ENCODE assay signal across 22 cellular contexts in the genomic region with DNA sequence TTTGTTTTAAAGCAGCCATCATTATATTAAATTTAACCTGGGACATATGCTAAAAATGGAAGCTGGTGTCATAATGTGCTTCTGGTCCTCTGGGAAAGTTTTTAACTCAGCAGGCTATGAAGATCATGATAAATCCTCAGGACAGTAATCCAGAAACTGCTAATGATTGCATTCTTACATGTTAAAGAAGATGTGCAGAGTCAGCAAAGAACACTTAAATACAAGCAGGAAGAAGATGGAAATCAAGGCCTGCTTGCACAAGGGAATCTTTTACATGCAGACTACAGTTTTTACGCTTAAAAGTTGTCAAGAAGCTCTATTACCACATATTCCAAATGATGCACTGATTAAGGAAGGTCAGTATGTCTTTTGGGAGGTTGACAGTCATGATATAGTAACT.
DNase-seq lines count a peak whose midpoint lies in the region; ATAC-seq, FAIRE-seq and TF ChIP-seq lines count a peak whose summit lies in the region.
"Had no signal": no experiment of that assay in that cellular context is flagged by ENCODE, and none has a peak within 500 bp of the region (broad histone marks: within the 10 kb centered on the region; RNA-seq: fewer than 3 reads in every experiment).

No MANE protein-coding gene starts in this region.

- in situ Hi-C loops in IMR-90 (cut with MboI; ENCODE audit: low sequenced_read_pairs): no loop called here

- no CpG with 5 or more reads among the region's 1 CpG for WGBS in IMR-90 (ENCODE audit: extremely low coverage in 2 of 2, insufficient read length in 1 of 2), 2 experiments
- 100% methylated on average over 1 of the region's 1 CpG; no CpG with 5 or more reads in 1 of the 2 experiments for WGBS in H1 (ENCODE audit: extremely low coverage in 1 of 2, insufficient coverage in 1 of 2, insufficient read length in 1 of 2, insufficient replicate concordance in 2 of 2, low coverage in 1 of 2, low lambda C conversion rate in 2 of 2, missing lambda C conversion rate in 1 of 2), 2 experiments

- H4K91ac ChIP-seq in IMR-90 (ENCODE audit: insufficient read depth, low read depth, low read length) (no peak overlapping the region), H1 (replicated peaks; ENCODE audit: insufficient read length, low read length) (no peak overlapping the region)

- H3K56ac ChIP-seq in IMR-90 (ENCODE audit: extremely low read depth, insufficient read depth, low read length) (no peak overlapping the region), H1 (replicated peaks; ENCODE audit: insufficient read length, low read depth, low read length) (no peak overlapping the region)

- peaks cover 2 to 44% (median 15%) of the 10 kb centered on the region in 11 donors for H3K9me3 Mint-ChIP-seq in naive thymus-derived CD4-positive, alpha-beta T cell

- H2BK20ac ChIP-seq in IMR-90 (ENCODE audit: low read depth, low read length) (no peak overlapping the region), H1 (ENCODE audit: low read length) (no peak overlapping the region)

- H3K4me3 Mint-ChIP-seq in naive thymus-derived CD4-positive, alpha-beta T cell: no peak overlapping the region
- H3K4me3 Mint-ChIP-seq: CD14-positive monocyte; CD4-positive, alpha-beta T cell; CD8-positive, alpha-beta memory T cell had no signal

- H3K79me1 ChIP-seq in IMR-90 (ENCODE audit: low read depth in 1 of 2, low read length in 2 of 2) (no peaks in the 10 kb centered on the region), H1 (ENCODE audit: low read depth, low read length) (no peaks in the 10 kb centered on the region)

- TF ChIP-seq POLR2A in IMR-90 (IDR thresholded peaks at IDR 0.05; ENCODE audit: low read depth, low read length) (no peak), H1 (IDR thresholded peaks at IDR 0.05; ENCODE audit: control extremely low read depth in 1 of 2, low read depth in 2 of 2, low read length in 2 of 2) (no peak)

- H3K23ac ChIP-seq in IMR-90 (ENCODE audit: low read depth, low read length) (no peak overlapping the region), H1 (ENCODE audit: insufficient read length) (no peak overlapping the region)

- no peak overlapping the region for H3K4ac ChIP-seq in IMR-90 (ENCODE audit: low read depth, low read length)
- no peak overlapping the region for H3K4ac ChIP-seq in H1 (replicated peaks; ENCODE audit: insufficient read length, low read depth, low read length)

- H3K9ac ChIP-seq in IMR-90 (ENCODE audit: low read depth, low read length) (no peak overlapping the region), H1 (replicated peaks in 1 of 4; ENCODE audit: extremely low read depth in 1 of 4, low read depth in 3 of 4, low read length in 3 of 4) (peak overlapping the region in 1 of 4 experiments; percentile 34; a peak in 1 of 7 replicates)
- H3K9ac ChIP-seq: BLaER1 treated with 17β-estradiol and CSF1 and Interleukin-3, amounts not matched to agents 10 nM and 100 nM had no signal

- H3K4me1 ChIP-seq in A673 (ENCODE audit: insufficient read depth, low read length, poor library complexity, severe bottlenecking): peaks cover 3% of the 10 kb centered on the region
- H3K4me1 ChIP-seq in IMR-90 (ENCODE audit: control insufficient read depth, insufficient read depth, low read length): no peaks in the 10 kb centered on the region
- H3K4me1 ChIP-seq in H1 (replicated peaks in 1 of 4; ENCODE audit: control insufficient read depth in 3 of 4, insufficient read depth in 4 of 4, low read length in 3 of 4): no peaks in the 10 kb centered on the region
- H3K4me1 ChIP-seq in naive thymus-derived CD4-positive, alpha-beta T cell (ENCODE audit: control insufficient read depth in 2 of 2, insufficient read depth in 2 of 2, low read length in 2 of 2): no peaks in the 10 kb centered on the region
- H3K4me1 ChIP-seq: BE2C had no signal

- no peak overlapping the region for H3K27ac Mint-ChIP-seq in naive thymus-derived CD4-positive, alpha-beta T cell
- H3K27ac Mint-ChIP-seq: CD14-positive monocyte; CD4-positive, alpha-beta T cell; CD8-positive, alpha-beta memory T cell had no signal

- H4K8ac ChIP-seq in IMR-90 (ENCODE audit: low read depth in 2 of 2, low read length in 2 of 2): no peak overlapping the region
- H4K8ac ChIP-seq in H1 (ENCODE audit: extremely low read depth, insufficient read depth, low read length): no peak overlapping the region

- no peak for TF ChIP-seq EP300 in H1 (IDR thresholded peaks at IDR 0.05; ENCODE audit: borderline replicate concordance in 1 of 2, low read depth in 2 of 2, low read length in 2 of 2)

- H3K18ac ChIP-seq in IMR-90 (ENCODE audit: low read depth, low read length) (no peak overlapping the region), H1 (ENCODE audit: extremely low read depth, low read length) (no peak overlapping the region)

- TF ChIP-seq CTCF in A673 (conservative IDR thresholded peaks at IDR 0.05; ENCODE audit: low read depth, low read length) (no peak), IMR-90 (conservative IDR thresholded peaks at IDR 0.05; ENCODE audit: low read depth, low read length) (no peak), H1 (IDR thresholded peaks at IDR 0.05; ENCODE audit: control extremely low read depth in 1 of 3, insufficient read depth in 1 of 3, low read depth in 1 of 3, low read length in 3 of 3) (no peak)

- no peak for FAIRE-seq in H1 (lab: Jason Lieb, UNC)
- FAIRE-seq: GM12891, GM18507 had no signal

- H3K4me2 ChIP-seq in IMR-90 (ENCODE audit: low read depth, low read length): no peak overlapping the region
- no peak overlapping the region for H3K4me2 ChIP-seq in H1 (ENCODE audit: insufficient read depth in 1 of 2, low read depth in 2 of 2, low read length in 2 of 2)

- H3K23me2 ChIP-seq in H1 (ENCODE audit: low read depth, low read length): no peaks in the 10 kb centered on the region

- ATAC-seq in IMR-90 (ENCODE audit: low read depth) (no peak), HG02938 (IDR thresholded peaks at IDR 0.05; ENCODE audit: unreplicated experiment) (no peak)
- ATAC-seq in naive thymus-derived CD4-positive, alpha-beta T cell: no peak

- H4K5ac ChIP-seq in IMR-90 (ENCODE audit: low read depth, low read length): no peak overlapping the region
- no peak overlapping the region for H4K5ac ChIP-seq in H1 (ENCODE audit: insufficient read length, low read depth, low read length)

- BruUV-seq in A673 (replicated peaks; lab: Mats Ljungman, UMichigan) (no TSS peak), IMR-90 (replicated peaks; lab: Mats Ljungman, UMichigan) (no TSS peak)

- intact Hi-C loops in A673 (cut with micrococcal nuclease; ENCODE audit: unreplicated experiment): loop anchor here (5.0 to 10.0 kb wide), 2 partner anchors 226 to 1468 kb away; no protein-coding TSS in a partner anchor
- intact Hi-C loops in IMR-90 (cut with micrococcal nuclease): no loop called here
- intact Hi-C loops in naive thymus-derived CD4-positive, alpha-beta T cell (cut with micrococcal nuclease): no loop called here

- H3K9me3 ChIP-seq in A673 (ENCODE audit: low read depth, low read length, poor library complexity, severe bottlenecking): no peaks in the 10 kb centered on the region
- H3K9me3 ChIP-seq in IMR-90 (ENCODE audit: control insufficient read depth, insufficient read depth, low read length): peaks cover 2% of the 10 kb centered on the region; the same call in 1 of the 2 replicates
- no peaks in the 10 kb centered on the region for H3K9me3 ChIP-seq in H1 (ENCODE audit: insufficient read depth in 2 of 2, low read depth in 1 of 2, low read length in 1 of 2)
- no peaks in the 10 kb centered on the region for H3K9me3 ChIP-seq in naive thymus-derived CD4-positive, alpha-beta T cell (ENCODE audit: control insufficient read depth in 2 of 3, low read length in 3 of 3)
- H3K9me3 ChIP-seq: BE2C; BLaER1 treated with 17β-estradiol and CSF1 and Interleukin-3, amounts not matched to agents 10 nM and 100 nM had no signal

- CTCF ChIA-PET in A673 (lab: Charles Lee) (no interaction called here), IMR-90 (lab: Yijun Ruan, JAX) (no interaction called here), H1 (lab: Charles Lee; ENCODE audit: partially characterized antibody) (no interaction called here)
- CTCF ChIA-PET in naive thymus-derived CD4-positive, alpha-beta T cell (lab: Charles Lee): no interaction called here

- POLR2A ChIA-PET in A673 (lab: Charles Lee; ENCODE audit: low non-redundant PET): no interaction called here
- POLR2A ChIA-PET in IMR-90 (lab: Charles Lee; ENCODE audit: unreplicated experiment): no interaction called here
- POLR2A ChIA-PET in H1 (lab: Charles Lee; ENCODE audit: partially characterized antibody): no interaction called here
- POLR2A ChIA-PET in naive thymus-derived CD4-positive, alpha-beta T cell (lab: Charles Lee): no interaction called here

- H4K20me1 ChIP-seq in IMR-90 (ENCODE audit: insufficient read depth, low read length): no peaks in the 10 kb centered on the region
- no peaks in the 10 kb centered on the region for H4K20me1 ChIP-seq in H1 (replicated peaks in 1 of 2; ENCODE audit: control insufficient read depth in 1 of 2, insufficient read depth in 2 of 2, low read length in 2 of 2)
- H4K20me1 ChIP-seq: BLaER1 treated with 17β-estradiol and CSF1 and Interleukin-3, amounts not matched to agents 10 nM and 100 nM had no signal

- H2AFZ ChIP-seq in IMR-90 (replicated peaks; ENCODE audit: low read length, poor library complexity): no peak overlapping the region
- H2AFZ ChIP-seq in H1 (ENCODE audit: low read length): peak overlapping the region; percentile 61; the same call in 1 of the 2 replicates

- dilution Hi-C loops in IMR-90 (cut with HindIII; ENCODE audit: low sequenced_read_pairs, unreplicated experiment): no loop called here

- no peaks in the 10 kb centered on the region for H3K4me1 Mint-ChIP-seq in naive thymus-derived CD4-positive, alpha-beta T cell
- H3K4me1 Mint-ChIP-seq: CD14-positive monocyte; CD8-positive, alpha-beta memory T cell had no signal

- peaks cover 0 to 8% (median 0%) of the 10 kb centered on the region in 5 donors for H3K36me3 Mint-ChIP-seq in naive thymus-derived CD4-positive, alpha-beta T cell
- H3K36me3 Mint-ChIP-seq: CD14-positive monocyte; CD8-positive, alpha-beta memory T cell had no signal

- H3K14ac ChIP-seq in IMR-90 (replicated peaks; ENCODE audit: low read depth, low read length) (no peak overlapping the region), H1 (ENCODE audit: insufficient read length) (no peak overlapping the region)

- H3K27me3 ChIP-seq in A673 (replicated peaks; ENCODE audit: insufficient read depth, low read depth, low read length, poor library complexity) (no peaks in the 10 kb centered on the region), IMR-90 (ENCODE audit: control insufficient read depth, insufficient read depth, low read length) (no peaks in the 10 kb centered on the region), H1 (replicated peaks in 1 of 4; ENCODE audit: control insufficient read depth in 3 of 4, extremely low read depth in 1 of 4, insufficient read depth in 3 of 4, low read length in 3 of 4) (no peaks in the 10 kb centered on the region)
- H3K27me3 ChIP-seq in naive thymus-derived CD4-positive, alpha-beta T cell (ENCODE audit: control insufficient read depth in 2 of 2, insufficient read depth in 2 of 2, low read length in 2 of 2): no peaks in the 10 kb centered on the region
- H3K27me3 ChIP-seq: BE2C; BLaER1 treated with 17β-estradiol and CSF1 and Interleukin-3, amounts not matched to agents 10 nM and 100 nM had no signal

- TF ChIP-seq RAD21 in IMR-90 (IDR thresholded peaks at IDR 0.05; ENCODE audit: low read length) (no peak), H1 (IDR thresholded peaks at IDR 0.05 in 1 of 2, conservative IDR thresholded peaks at IDR 0.05 in 1 of 2; ENCODE audit: low read depth in 2 of 2, low read length in 2 of 2) (no peak)

- H3K79me2 ChIP-seq in H1 (ENCODE audit: control insufficient read depth in 1 of 2, insufficient read depth in 2 of 2, low read length in 2 of 2): no peaks in the 10 kb centered on the region

- no peak overlapping the region for H3K27ac ChIP-seq in A673 (ENCODE audit: low read depth, low read length, poor library complexity, severe bottlenecking)
- no peak overlapping the region for H3K27ac ChIP-seq in IMR-90 (ENCODE audit: insufficient read depth, low read length)
- no peak overlapping the region for H3K27ac ChIP-seq in H1 (ENCODE audit: low read depth, low read length)
- no peak overlapping the region for H3K27ac ChIP-seq in naive thymus-derived CD4-positive, alpha-beta T cell (ENCODE audit: low read depth, low read length)
- H3K27ac ChIP-seq: BLaER1 treated with 17β-estradiol and CSF1 and Interleukin-3, amounts not matched to agents 10 nM and 100 nM had no signal

- H3K4me3 ChIP-seq in A673 (ENCODE audit: low read depth, low read length, poor library complexity, severe bottlenecking) (no peak overlapping the region), IMR-90 (ENCODE audit: insufficient read depth, low read depth, low read length) (no peak overlapping the region), H1 (ENCODE audit: extremely low read depth in 1 of 4, insufficient read depth in 2 of 4, low read depth in 3 of 4, low read length in 4 of 4) (no peak overlapping the region)
- H3K4me3 ChIP-seq in naive thymus-derived CD4-positive, alpha-beta T cell (ENCODE audit: low read length): no peak overlapping the region
- H3K4me3 ChIP-seq: BLaER1 treated with 17β-estradiol and CSF1 and Interleukin-3, amounts not matched to agents 10 nM and 100 nM had no signal

- H3K9me1 ChIP-seq in IMR-90 (ENCODE audit: insufficient read depth, low read length): no peaks in the 10 kb centered on the region

- H2BK15ac ChIP-seq in IMR-90 (ENCODE audit: low read depth, low read length) (no peak overlapping the region), H1 (ENCODE audit: low read length) (no peak overlapping the region)

- H2BK120ac ChIP-seq in IMR-90 (ENCODE audit: low read depth, low read length) (no peak overlapping the region), H1 (replicated peaks; ENCODE audit: low read depth, low read length) (no peak overlapping the region)

- no peak overlapping the region for H2BK5ac ChIP-seq in IMR-90 (ENCODE audit: low read depth, low read length, poor library complexity, severe bottlenecking)
- H2BK5ac ChIP-seq in H1 (ENCODE audit: low read depth, low read length): no peak overlapping the region

- no peaks in the 10 kb centered on the region for H3K36me3 ChIP-seq in A673 (ENCODE audit: insufficient read depth, low read length, poor library complexity, severe bottlenecking)
- no peaks in the 10 kb centered on the region for H3K36me3 ChIP-seq in IMR-90 (ENCODE audit: control insufficient read depth, insufficient read depth, low read length)
- no peaks in the 10 kb centered on the region for H3K36me3 ChIP-seq in H1 (ENCODE audit: control insufficient read depth in 2 of 4, insufficient read depth in 4 of 4, low read length in 3 of 4)
- no peaks in the 10 kb centered on the region for H3K36me3 ChIP-seq in naive thymus-derived CD4-positive, alpha-beta T cell (ENCODE audit: control insufficient read depth in 2 of 3, insufficient read depth in 3 of 3, low read length in 3 of 3)
- H3K36me3 ChIP-seq: BE2C; BLaER1 treated with 17β-estradiol and CSF1 and Interleukin-3, amounts not matched to agents 10 nM and 100 nM had no signal

- no peaks in the 10 kb centered on the region for H3K27me3 Mint-ChIP-seq in naive thymus-derived CD4-positive, alpha-beta T cell
- H3K27me3 Mint-ChIP-seq: CD4-positive, alpha-beta T cell; CD8-positive, alpha-beta memory T cell had no signal

- H2AK5ac ChIP-seq in IMR-90 (ENCODE audit: low read depth, low read length): no peak overlapping the region
- no peak overlapping the region for H2AK5ac ChIP-seq in H1 (ENCODE audit: low read depth, low read length)

- DNase-seq in A673 (ENCODE audit: low spot score) (peak; percentile 33), IMR-90 (no peak), H1 (ENCODE audit: low read depth in 1 of 2, low spot score in 2 of 2) (no peak), KG1 (lab: John Stamatoyannopoulos, UW) (no peak)
- no peak for DNase-seq in naive thymus-derived CD4-positive, alpha-beta T cell
- DNase-seq: ACHN; AML-193; BE2C; CD4-positive, alpha-beta T cell; CD8-positive, alpha-beta memory T cell; DMS 273 treated with DMSO at 0.1 percent for 48 hours; DMS79; EL; GDM1; GOT3; H7; HCEC 1CT had no signal

- no peak overlapping the region for H2BK12ac ChIP-seq in H1 (ENCODE audit: low read depth, low read length)

- no peak overlapping the region for H2AK9ac ChIP-seq in IMR-90 (replicated peaks; ENCODE audit: low read depth, low read length, poor library complexity)
